In genomic region chr5:87020099-87020934, GRCh38 we compare ENCODE assay signal across 8 cellular contexts.
DNase-seq lines count a peak whose midpoint lies in the region; ATAC-seq and TF ChIP-seq lines count a peak whose summit lies in the region.

No MANE protein-coding gene starts in this region.

- no peak overlapping the region for H3K9ac ChIP-seq in trophoblast cell (ENCODE audit: low read length)

- H3K36me3 Mint-ChIP-seq in T-cell, result no peaks in the 10 kb centered on the region

- H3K4me3 Mint-ChIP-seq in T-cell, result peak overlapping the region in 1 of 3 donors; percentile 35

- H4K91ac ChIP-seq in trophoblast cell (ENCODE audit: low read depth, low read length), result no peak overlapping the region

- no peaks in the 10 kb centered on the region for H3K36me3 ChIP-seq in trophoblast cell (ENCODE audit: control insufficient read depth in 1 of 2, insufficient read depth in 2 of 2, low read length in 2 of 2)

- no peaks in the 10 kb centered on the region for H3K27me3 ChIP-seq in trophoblast cell (ENCODE audit: insufficient read depth, low read length)

- peak; percentile 11 for DNase-seq in DMS53 treated with DMSO at 0.1 percent for 48 hours (lab: John Stamatoyannopoulos, UW; ENCODE audit: unreplicated experiment)
- peak in 15 of 34 experiments; percentile 4 to 36 (median 16) for DNase-seq in T-cell
- DNase-seq in fibroblast of mammary gland (ENCODE audit: low read depth), result peak; percentile 15
- DNase-seq in trophoblast cell, result peak in 1 of 2 donors; percentile 1
- no peak for DNase-seq in NCI-H524 treated with DMSO at 0.1 percent for 48 hours (lab: John Stamatoyannopoulos, UW)
- no peak for DNase-seq in cortex of kidney (lab: John Stamatoyannopoulos, UW)

- H3K9me3 Mint-ChIP-seq in T-cell, result peaks cover 0 to 3% (median 0%) of the 10 kb centered on the region in 3 donors

- H2BK120ac ChIP-seq in trophoblast cell (ENCODE audit: insufficient read depth, low read length, poor library complexity), result no peak overlapping the region

- H3K14ac ChIP-seq in trophoblast cell (ENCODE audit: low read length), result no peak overlapping the region

- H3K4me3 ChIP-seq in fibroblast of mammary gland (ENCODE audit: control insufficient read depth, low read depth, low read length) (no peak overlapping the region), trophoblast cell (ENCODE audit: low read depth, low read length) (no peak overlapping the region)

- no peaks in the 10 kb centered on the region for H3K79me2 ChIP-seq in trophoblast cell (ENCODE audit: control insufficient read depth, insufficient read depth, low read length, poor library complexity)

- no peak overlapping the region for H3K27ac ChIP-seq in trophoblast cell (ENCODE audit: low read depth, low read length)

- no peak overlapping the region for H3K18ac ChIP-seq in trophoblast cell (ENCODE audit: low read length)

- H4K12ac ChIP-seq in trophoblast cell (ENCODE audit: low read depth, low read length), result no peak overlapping the region

- peak overlapping the region; percentile 22 for H3K4me2 ChIP-seq in trophoblast cell (ENCODE audit: low read length)

- no peak overlapping the region for H2AK5ac ChIP-seq in trophoblast cell (ENCODE audit: low read length)

- CTCF ChIA-PET in T-cell (lab: Charles Lee), result interaction anchor here in 1 of 2 donors (0.9 kb wide), 1 partner anchor 13 kb away, joined by 3 read pairs; no protein-coding TSS in a partner anchor

- peak overlapping the region; percentile 30 to 50 for H3K27ac Mint-ChIP-seq in T-cell

- H3K27me3 Mint-ChIP-seq in T-cell, result no peaks in the 10 kb centered on the region

- peaks cover 3% of the 10 kb centered on the region for H3K9me3 ChIP-seq in trophoblast cell (ENCODE audit: insufficient read depth, low read depth, low read length)

- H3K4me1 ChIP-seq in trophoblast cell (ENCODE audit: control insufficient read depth in 1 of 2, insufficient read depth in 2 of 2, low read length in 2 of 2), result peaks cover 7 to 8% of the 10 kb centered on the region in 2 experiments

- POLR2A ChIA-PET in T-cell (lab: Charles Lee), result interaction anchor here in 1 of 2 donors (0.5 kb wide), 1 partner anchor 46 kb away, joined by 4 read pairs; no protein-coding TSS in a partner anchor

- H2BK5ac ChIP-seq in trophoblast cell (ENCODE audit: low read depth, low read length, poor library complexity), result no peak overlapping the region

- peaks cover 23 to 33% (median 26%) of the 10 kb centered on the region in 3 donors for H3K4me1 Mint-ChIP-seq in T-cell

- no peak for TF ChIP-seq CTCF in fibroblast of mammary gland (conservative IDR thresholded peaks at IDR 0.05; ENCODE audit: control insufficient read depth, insufficient read depth, low read depth, low read length)

- peak overlapping the region; percentile 52 for H2AFZ ChIP-seq in trophoblast cell (ENCODE audit: insufficient read depth, low read length, poor library complexity)

- ATAC-seq in GM19438 (IDR thresholded peaks at IDR 0.05; ENCODE audit: low read depth, unreplicated experiment) (peak; percentile 98), HG03354 (IDR thresholded peaks at IDR 0.05; ENCODE audit: poor library complexity, severe bottlenecking, unreplicated experiment) (peak; percentile 89), T-cell (replicated peaks in 1 of 4) (peak; percentile 74 to 93 (median 82))

- peak overlapping the region; percentile 43 for H4K8ac ChIP-seq in trophoblast cell (ENCODE audit: low read depth, low read length)

- H2BK12ac ChIP-seq in trophoblast cell (ENCODE audit: low read length), result no peak overlapping the region

- WGBS in trophoblast cell (ENCODE audit: extremely low coverage, insufficient coverage, insufficient read length), result no CpG with 5 or more reads among the region's 4 CpGs

- H3K23ac ChIP-seq in trophoblast cell (ENCODE audit: low read length), result no peak overlapping the region

- no peak overlapping the region for H3K4ac ChIP-seq in trophoblast cell (ENCODE audit: low read depth, low read length)

- no peaks in the 10 kb centered on the region for H3K79me1 ChIP-seq in trophoblast cell (ENCODE audit: low read length)

Comparison
In these comparisons a context has a peak if more than half of its experiments do, and no peak if none do; other contexts are left out.
1. DNase-seq: peak in DMS53 treated with DMSO at 0.1 percent for 48 hours (single experiment) and fibroblast of mammary gland (single experiment); none in NCI-H524 treated with DMSO at 0.1 percent for 48 hours (single experiment) and cortex of kidney (single experiment).
2. Peak in every context shown above with its lines, with median percentiles within 50 percentile points of each other: ATAC-seq.